Comparison of ENCODE assay signal across 18 cellular contexts in the genomic region with DNA sequence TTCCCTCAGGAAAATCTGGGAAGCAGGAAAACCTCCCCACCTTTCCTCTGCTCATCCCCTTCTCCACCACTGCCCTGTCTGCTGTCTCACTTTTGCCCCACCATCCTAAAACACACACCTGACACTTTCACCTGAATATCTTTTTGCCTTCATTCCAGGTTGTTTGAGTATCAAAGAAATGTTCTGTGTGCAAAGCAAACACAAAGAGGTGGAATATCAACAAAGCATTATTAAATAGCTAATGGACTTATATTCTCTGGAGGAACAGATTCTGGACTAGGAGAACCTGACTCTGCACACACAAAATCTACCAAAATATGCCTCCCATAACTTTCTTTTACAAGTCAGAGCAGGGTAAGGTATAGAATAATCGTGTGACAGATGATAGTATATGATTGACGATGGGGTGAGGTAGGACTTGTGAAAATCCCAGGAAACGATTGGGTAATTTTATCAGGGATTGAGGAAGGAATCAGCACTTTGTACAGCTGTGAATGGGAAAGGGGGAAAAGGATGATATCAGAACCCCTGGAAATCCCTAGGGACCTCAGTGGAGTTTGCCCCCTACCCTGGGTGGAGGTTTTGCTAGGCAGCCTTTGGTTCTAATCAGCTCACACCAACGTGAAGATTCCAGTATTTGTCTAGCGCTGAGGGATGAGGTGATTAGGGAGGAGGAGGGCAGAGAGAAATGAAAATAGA.
"Had no signal": no experiment of that assay in that cellular context is flagged by ENCODE, and none has a peak within 500 bp of the region (broad histone marks: within the 10 kb centered on the region; RNA-seq: fewer than 3 reads in every experiment).

No MANE protein-coding gene starts in this region.

- ATAC-seq: activated CD8-positive, alpha-beta T cell treated with anti-CD3 and anti-CD28 coated beads for 36 hours; activated T-cell treated with anti-CD3 and anti-CD28 coated beads, Interleukin-2, amount 50 U/mL, for 4 hours; foreskin keratinocyte; heart left ventricle; natural killer cell treated with Interleukin-12 subunit alpha and Interleukin-12 subunit beta and Interleukin-15 and Interleukin-18, amount 100 ng/mL, for 72 hours; right cardiac atrium; WTC11 had no signal

- FAIRE-seq: bronchial epithelial cell, urothelium cell line had no signal

- H3K4me1 ChIP-seq: esophagus muscularis mucosa, foreskin keratinocyte, heart left ventricle, spleen, tibial nerve had no signal

- H3K27ac ChIP-seq: esophagus muscularis mucosa, foreskin keratinocyte, heart left ventricle, tibial nerve had no signal

- DNase-seq: activated CD4-positive, alpha-beta T cell treated with anti-CD3 and anti-CD28 coated beads for 1 hour; activated CD4-positive, alpha-beta T cell treated with anti-CD3 and anti-CD28 coated beads, Interleukin-2, amount 10 ng/mL, durations not matched to agents 7 days and 5 days; activated CD8-positive, alpha-beta T cell treated with anti-CD3 and anti-CD28 coated beads for 36 hours; activated T-cell treated with anti-CD3 and anti-CD28 coated beads, Interleukin-2, amount 50 U/mL, for 4 hours; foreskin keratinocyte; heart left ventricle; mesendoderm; right cardiac atrium; spleen; stimulated activated naive CD4-positive, alpha-beta T cell; T-helper 2 cell had no signal

- H3K27me3 ChIP-seq: foreskin keratinocyte, heart left ventricle, tibial nerve had no signal

- H3K4me3 ChIP-seq: esophagus muscularis mucosa, heart left ventricle, lung, spleen, tibial nerve had no signal

- H3K36me3 ChIP-seq: esophagus muscularis mucosa, heart left ventricle, spleen, tibial nerve had no signal

- H3K9me3 ChIP-seq: esophagus muscularis mucosa, heart left ventricle, spleen, tibial nerve had no signal
